In genomic region chr9:97766610-97767009, GRCh38 we compare ENCODE assay signal across 19 cellular contexts.
DNase-seq lines count a peak whose midpoint lies in the region; ATAC-seq, FAIRE-seq and TF ChIP-seq lines count a peak whose summit lies in the region.
"Had no signal": no experiment of that assay in that cellular context is flagged by ENCODE, and none has a peak within 500 bp of the region (broad histone marks: within the 10 kb centered on the region; RNA-seq: fewer than 3 reads in every experiment).

No MANE protein-coding gene starts in this region.

- POLR2A ChIA-PET in IMR-90 (lab: Charles Lee; ENCODE audit: unreplicated experiment) (no interaction called here), K562 (lab: Yijun Ruan, JAX) (interaction anchor here (0.9 to 1.6 kb wide), 3 partner anchors 15 to 123 kb away, joined by 4 to 5 read pairs (median 4); no protein-coding TSS in a partner anchor)
- POLR2A ChIA-PET in activated CD4-positive, alpha-beta T cell treated with anti-CD3 and anti-CD28 coated beads for 36 hours (lab: Charles Lee) = no interaction called here

- dilution Hi-C loops in IMR-90 (cut with HindIII; ENCODE audit: low sequenced_read_pairs, unreplicated experiment) = no loop called here

- DNase-seq in IMR-90 (no peak), K562 (ENCODE audit: extremely low read depth in 1 of 4, low spot score in 3 of 4) (peak in 2 of 4 experiments; percentile 43 to 50), osteocyte (ENCODE audit: extremely low spot score, unreplicated experiment) (peak; percentile 67), NCI-H2227 (lab: John Stamatoyannopoulos, UW; ENCODE audit: unreplicated experiment) (no peak), chondrocyte (ENCODE audit: low spot score) (no peak), substantia nigra (lab: John Stamatoyannopoulos, UW) (no peak)
- no peak for DNase-seq in activated CD4-positive, alpha-beta T cell treated with anti-CD3 and anti-CD28 coated beads for 36 hours
- DNase-seq: C1 segment of cervical spinal cord; Calu3; CD4-positive, alpha-beta memory T cell; COR-L47; DMS53; DND-41; H9 had no signal

- H3K4me2 ChIP-seq in IMR-90 (ENCODE audit: low read depth, low read length) (no peak overlapping the region), K562 (ENCODE audit: insufficient read depth, low read length) (peak overlapping the region; percentile 17; the same call in 1 of the 2 replicates)
- H3K4me2 ChIP-seq: GM23338 had no signal

- H3K4me3 ChIP-seq in IMR-90 (ENCODE audit: insufficient read depth, low read depth, low read length) = no peak overlapping the region
- H3K4me3 ChIP-seq in K562 = no peak overlapping the region
- H3K4me3 ChIP-seq: GM12878, GM23338 had no signal

- no peaks in the 10 kb centered on the region for H3K79me1 ChIP-seq in IMR-90 (ENCODE audit: low read depth in 1 of 2, low read length in 2 of 2)

- no peak overlapping the region for H3K56ac ChIP-seq in IMR-90 (ENCODE audit: extremely low read depth, insufficient read depth, low read length)

- 68% methylated on average over 2 of the region's 3 CpGs; no CpG with 5 or more reads in 1 of the 2 experiments for WGBS in IMR-90 (ENCODE audit: extremely low coverage in 2 of 2, insufficient read length in 1 of 2), 2 experiments
- 4% methylated on average over 3 of the region's 3 CpGs for WGBS in K562 (ENCODE audit: insufficient coverage, low coverage, missing lambda C conversion rate)

- FAIRE-seq in K562 (lab: Jason Lieb, UNC) = peak; percentile 59
- FAIRE-seq: G401.6, GM12878, GM19239 had no signal

- H2BK120ac ChIP-seq in IMR-90 (ENCODE audit: low read depth, low read length) = peak overlapping the region; percentile 73

- H3K4me1 ChIP-seq in IMR-90 (ENCODE audit: control insufficient read depth, insufficient read depth, low read length) (peaks cover 3% of the 10 kb centered on the region; the same call in 1 of the 2 replicates), K562 (replicated peaks in 1 of 2; ENCODE audit: control insufficient read depth in 2 of 2, insufficient read depth in 2 of 2, low read length in 2 of 2) (peaks cover 0 to 4% of the 10 kb centered on the region in 2 experiments; a peak in 3 of 5 replicates)

- H4K20me1 ChIP-seq in IMR-90 (ENCODE audit: insufficient read depth, low read length) (no peaks in the 10 kb centered on the region), K562 (replicated peaks; ENCODE audit: control insufficient read depth, insufficient read depth, low read length) (no peaks in the 10 kb centered on the region)

- ATAC-seq in IMR-90 (ENCODE audit: low read depth) = no peak
- peak; percentile 63; the same call in 2 of the 3 replicates for ATAC-seq in K562
- no peak for ATAC-seq in activated CD4-positive, alpha-beta T cell treated with anti-CD3 and anti-CD28 coated beads for 36 hours
- ATAC-seq: GM12878, GM23338, HCT116 had no signal

- H3K9me3 ChIP-seq in IMR-90 (ENCODE audit: control insufficient read depth, insufficient read depth, low read length) = no peaks in the 10 kb centered on the region; the same call in 1 of the 2 replicates
- H3K9me3 ChIP-seq in K562 (replicated peaks; ENCODE audit: control insufficient read depth, insufficient read depth, low read depth, low read length) = no peaks in the 10 kb centered on the region

- no peaks in the 10 kb centered on the region for H3K9me3 Mint-ChIP-seq in osteocyte (ENCODE audit: unreplicated experiment)
- no peaks in the 10 kb centered on the region for H3K9me3 Mint-ChIP-seq in activated CD4-positive, alpha-beta T cell treated with anti-CD3 and anti-CD28 coated beads for 36 hours (ENCODE audit: low read depth)
- H3K9me3 Mint-ChIP-seq in chondrocyte (ENCODE audit: low read depth) = no peaks in the 10 kb centered on the region
- H3K9me3 Mint-ChIP-seq: GM23338, H9 had no signal

- peak overlapping the region; percentile 32; the same call in 1 of the 2 replicates for H3K18ac ChIP-seq in IMR-90 (ENCODE audit: low read depth, low read length)

- H3K27me3 ChIP-seq in IMR-90 (ENCODE audit: control insufficient read depth, insufficient read depth, low read length) = peaks cover 33% of the 10 kb centered on the region
- peaks cover 13 to 44% of the 10 kb centered on the region in 2 experiments for H3K27me3 ChIP-seq in K562 (ENCODE audit: control insufficient read depth in 2 of 2, insufficient read depth in 2 of 2, low read length in 2 of 2)

- H3K23ac ChIP-seq in IMR-90 (ENCODE audit: low read depth, low read length) = 0 out of 2 replicates have a peak overlapping the region, but pooled peaks have one; percentile 0

- no peaks in the 10 kb centered on the region for H3K79me2 ChIP-seq in K562 (ENCODE audit: control insufficient read depth, insufficient read depth, low read length)

- no peak overlapping the region for H2AK5ac ChIP-seq in IMR-90 (ENCODE audit: low read depth, low read length)

- peak overlapping the region; percentile 15; the same call in 1 of the 2 replicates for H3K14ac ChIP-seq in IMR-90 (replicated peaks; ENCODE audit: low read depth, low read length)

- H3K9me1 ChIP-seq in IMR-90 (ENCODE audit: insufficient read depth, low read length) (no peaks in the 10 kb centered on the region), K562 (ENCODE audit: control insufficient read depth, insufficient read depth, low read length) (no peaks in the 10 kb centered on the region)

- CTCF ChIA-PET in IMR-90 (lab: Yijun Ruan, JAX) (interaction anchor here (0.8 kb wide), 1 partner anchor 81 kb away, joined by 3 read pairs; no protein-coding TSS in a partner anchor), K562 (lab: Yijun Ruan, JAX; ENCODE audit: low intra/inter-chr PET ratio) (no interaction called here)
- CTCF ChIA-PET in activated CD4-positive, alpha-beta T cell treated with anti-CD3 and anti-CD28 coated beads for 36 hours (lab: Charles Lee) = interaction anchor here (0.7 to 1.0 kb wide), 2 partner anchors 11 to 16 kb away, joined by 4 read pairs; no protein-coding TSS in a partner anchor

- H2BK15ac ChIP-seq in IMR-90 (ENCODE audit: low read depth, low read length) = no peak overlapping the region; the same call in 2 of the 3 replicates

- TF ChIP-seq RAD21 in IMR-90 (IDR thresholded peaks at IDR 0.05; ENCODE audit: low read length) = no peak
- TF ChIP-seq RAD21 in K562 (CRISPR knock-in tag; conservative IDR thresholded peaks at IDR 0.05 in 1 of 2, IDR thresholded peaks at IDR 0.05 in 1 of 2) = no peak

- H3K9ac ChIP-seq in IMR-90 (ENCODE audit: low read depth, low read length) (no peak overlapping the region), K562 (ENCODE audit: insufficient read depth in 1 of 2, low read depth in 2 of 2, low read length in 2 of 2) (no peak overlapping the region; a peak in 1 of 4 replicates)

- H3K27ac ChIP-seq in IMR-90 (ENCODE audit: insufficient read depth, low read length) = no peak overlapping the region
- H3K27ac ChIP-seq in K562 (ENCODE audit: extremely low read depth, low read depth, low read length) = no peak overlapping the region
- H3K27ac ChIP-seq in substantia nigra (ENCODE audit: low read depth, low read length, poor library complexity, severe bottlenecking) = no peak overlapping the region

- H3K36me3 ChIP-seq in IMR-90 (ENCODE audit: control insufficient read depth, insufficient read depth, low read length) = no peaks in the 10 kb centered on the region
- H3K36me3 ChIP-seq in K562 (ENCODE audit: control insufficient read depth, insufficient read depth, low read length) = no peaks in the 10 kb centered on the region

- H2BK20ac ChIP-seq in IMR-90 (ENCODE audit: low read depth, low read length) = peak overlapping the region; percentile 18; the same call in 1 of the 2 replicates

- H4K5ac ChIP-seq in IMR-90 (ENCODE audit: low read depth, low read length) = no peak overlapping the region; the same call in 1 of the 2 replicates

- H4K8ac ChIP-seq in IMR-90 (ENCODE audit: low read depth in 2 of 2, low read length in 2 of 2) = peak overlapping the region in 1 of 2 experiments; percentile 2; a peak in 2 of 4 replicates

- no peak overlapping the region for H2AK9ac ChIP-seq in IMR-90 (replicated peaks; ENCODE audit: low read depth, low read length, poor library complexity)

- TF ChIP-seq CTCF in IMR-90 (conservative IDR thresholded peaks at IDR 0.05; ENCODE audit: low read depth, low read length) = no peak
- no peak for TF ChIP-seq CTCF in K562 (IDR thresholded peaks at IDR 0.05 in 2 of 3, conservative IDR thresholded peaks at IDR 0.05 in 1 of 3; ENCODE audit: insufficient read depth in 2 of 3, low read depth in 1 of 3, low read length in 3 of 3)
- TF ChIP-seq CTCF in osteocyte (IDR thresholded peaks at IDR 0.05) = no peak
- no peak for TF ChIP-seq CTCF in chondrocyte (IDR thresholded peaks at IDR 0.05)

- peak overlapping the region; percentile 45; the same call in 1 of the 2 replicates for H4K91ac ChIP-seq in IMR-90 (ENCODE audit: insufficient read depth, low read depth, low read length)

- intact Hi-C loops in IMR-90 (cut with micrococcal nuclease) = no loop called here
- intact Hi-C loops in K562 (cut with micrococcal nuclease) = no loop called here
- intact Hi-C loops in activated CD4-positive, alpha-beta T cell treated with anti-CD3 and anti-CD28 coated beads for 36 hours (cut with DNase I, micrococcal nuclease) = no loop called here

- H3K27ac Mint-ChIP-seq in osteocyte (ENCODE audit: unreplicated experiment) (no peak overlapping the region), chondrocyte (ENCODE audit: unreplicated experiment) (no peak overlapping the region)
- H3K27ac Mint-ChIP-seq in activated CD4-positive, alpha-beta T cell treated with anti-CD3 and anti-CD28 coated beads for 36 hours = no peak overlapping the region
- H3K27ac Mint-ChIP-seq: CD4-positive, alpha-beta memory T cell; GM23338 had no signal

- H3K27me3 Mint-ChIP-seq in osteocyte (ENCODE audit: unreplicated experiment) (peaks cover 22% of the 10 kb centered on the region), chondrocyte (ENCODE audit: low read depth) (peaks cover 55% of the 10 kb centered on the region)
- peaks cover 22% of the 10 kb centered on the region for H3K27me3 Mint-ChIP-seq in activated CD4-positive, alpha-beta T cell treated with anti-CD3 and anti-CD28 coated beads for 36 hours

- BruUV-seq in IMR-90 (replicated peaks; lab: Mats Ljungman, UMichigan) = no TSS peak
- no TSS peak for BruUV-seq in K562 (replicated peaks; lab: Mats Ljungman, UMichigan)

- in situ Hi-C loops in IMR-90 (cut with MboI; ENCODE audit: low sequenced_read_pairs) (no loop called here), K562 (cut with MboI) (no loop called here)

- no peak for TF ChIP-seq POLR2A in IMR-90 (IDR thresholded peaks at IDR 0.05; ENCODE audit: low read depth, low read length)
- TF ChIP-seq POLR2A in K562 (conservative IDR thresholded peaks at IDR 0.05) = no peak

- peak overlapping the region; percentile 35; the same call in 1 of the 2 replicates for H3K4ac ChIP-seq in IMR-90 (ENCODE audit: low read depth, low read length)

- no peak for TF ChIP-seq EP300 in K562 (IDR thresholded peaks at IDR 0.05; ENCODE audit: low read length)

- H2BK5ac ChIP-seq in IMR-90 (ENCODE audit: low read depth, low read length, poor library complexity, severe bottlenecking) = peak overlapping the region; percentile 55

- H3K4me3 Mint-ChIP-seq in osteocyte (ENCODE audit: unreplicated experiment) (no peak overlapping the region), chondrocyte (ENCODE audit: unreplicated experiment) (no peak overlapping the region)
- no peak overlapping the region for H3K4me3 Mint-ChIP-seq in activated CD4-positive, alpha-beta T cell treated with anti-CD3 and anti-CD28 coated beads for 36 hours
- H3K4me3 Mint-ChIP-seq: CD4-positive, alpha-beta memory T cell; GM23338; H9 had no signal

- no peaks in the 10 kb centered on the region for H3K4me1 Mint-ChIP-seq in osteocyte (ENCODE audit: unreplicated experiment)
- H3K4me1 Mint-ChIP-seq in activated CD4-positive, alpha-beta T cell treated with anti-CD3 and anti-CD28 coated beads for 36 hours = no peaks in the 10 kb centered on the region
- no peaks in the 10 kb centered on the region for H3K4me1 Mint-ChIP-seq in chondrocyte (ENCODE audit: low read depth)
- H3K4me1 Mint-ChIP-seq: CD4-positive, alpha-beta memory T cell had no signal

- no peaks in the 10 kb centered on the region for H3K36me3 Mint-ChIP-seq in osteocyte (ENCODE audit: unreplicated experiment)
- no peaks in the 10 kb centered on the region for H3K36me3 Mint-ChIP-seq in activated CD4-positive, alpha-beta T cell treated with anti-CD3 and anti-CD28 coated beads for 36 hours (ENCODE audit: low read depth)
- no peaks in the 10 kb centered on the region for H3K36me3 Mint-ChIP-seq in chondrocyte (ENCODE audit: low read depth)
- H3K36me3 Mint-ChIP-seq: CD4-positive, alpha-beta memory T cell had no signal

- H2AFZ ChIP-seq in IMR-90 (replicated peaks; ENCODE audit: low read length, poor library complexity) (no peak overlapping the region), K562 (ENCODE audit: low read depth, low read length) (no peak overlapping the region)
- H2AFZ ChIP-seq: GM23338 had no signal
